In the genomic region with DNA sequence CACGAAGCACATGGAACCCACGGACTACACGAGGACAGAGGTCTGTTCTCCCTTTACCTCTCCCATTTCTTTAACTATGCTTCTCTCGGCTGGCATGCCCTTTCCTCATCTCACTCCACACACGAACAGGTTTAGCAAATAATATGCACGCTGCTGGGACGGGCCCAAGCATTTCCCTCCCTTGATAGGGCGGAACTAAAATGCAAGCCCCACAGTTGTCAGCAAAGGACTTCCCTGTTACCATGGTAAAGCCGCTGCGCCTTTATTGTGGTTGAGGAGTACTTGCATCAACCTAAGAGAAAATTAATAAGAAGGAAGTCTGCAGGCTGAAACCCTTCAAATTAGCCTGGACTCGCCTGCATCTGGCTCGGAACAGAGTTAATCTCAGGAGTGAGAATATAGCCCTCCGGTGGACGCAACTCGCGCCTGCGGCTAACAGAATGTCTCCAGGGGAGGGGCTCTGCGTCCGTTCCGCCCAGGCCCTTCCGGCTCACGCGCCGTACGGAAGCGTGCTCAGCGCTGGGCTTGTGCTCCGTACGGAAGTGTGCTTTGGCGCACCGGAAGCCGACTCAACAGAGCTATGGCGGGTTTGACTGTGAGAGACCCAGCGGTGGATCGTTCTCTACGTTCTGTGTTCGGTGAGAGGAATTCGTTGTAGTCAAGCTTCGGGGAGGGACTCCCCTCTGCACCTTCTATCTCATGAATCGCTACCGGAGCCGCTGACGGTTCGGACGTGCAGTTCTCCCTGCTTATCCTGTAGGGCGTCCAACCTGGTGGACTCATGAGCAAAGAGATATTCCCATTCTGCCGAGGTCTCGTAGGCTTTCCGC, we compare ENCODE assay signal across 8 cellular contexts. TPM values are rescaled to one million over a fixed set of nuclear protein-coding genes. Genes with fewer than 3 reads are reported as not detected.
DNase-seq lines count a peak whose midpoint lies in the region; TF ChIP-seq lines count a peak whose summit lies in the region.

A gene with protein sequence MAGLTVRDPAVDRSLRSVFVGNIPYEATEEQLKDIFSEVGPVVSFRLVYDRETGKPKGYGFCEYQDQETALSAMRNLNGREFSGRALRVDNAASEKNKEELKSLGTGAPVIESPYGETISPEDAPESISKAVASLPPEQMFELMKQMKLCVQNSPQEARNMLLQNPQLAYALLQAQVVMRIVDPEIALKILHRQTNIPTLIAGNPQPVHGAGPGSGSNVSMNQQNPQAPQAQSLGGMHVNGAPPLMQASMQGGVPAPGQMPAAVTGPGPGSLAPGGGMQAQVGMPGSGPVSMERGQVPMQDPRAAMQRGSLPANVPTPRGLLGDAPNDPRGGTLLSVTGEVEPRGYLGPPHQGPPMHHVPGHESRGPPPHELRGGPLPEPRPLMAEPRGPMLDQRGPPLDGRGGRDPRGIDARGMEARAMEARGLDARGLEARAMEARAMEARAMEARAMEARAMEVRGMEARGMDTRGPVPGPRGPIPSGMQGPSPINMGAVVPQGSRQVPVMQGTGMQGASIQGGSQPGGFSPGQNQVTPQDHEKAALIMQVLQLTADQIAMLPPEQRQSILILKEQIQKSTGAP (plus strand): TSS at position 555 of the 830 bp plus-strand sequence. CDS start 26 bp downstream, at position 581.

- H3K27me3 ChIP-seq in GM06990 (replicated peaks; ENCODE audit: control insufficient read depth, insufficient read depth, low read length): no peaks in the 10 kb centered on the region

- TF ChIP-seq CTCF in GM06990 (IDR thresholded peaks at IDR 0.05; ENCODE audit: insufficient read depth, low read length, poor library complexity, severe bottlenecking) (no peak), HFF-Myc (IDR thresholded peaks at IDR 0.05; ENCODE audit: low read depth, low read length, missing control alignments) (no peak)

- H3K4me3 ChIP-seq in GM06990 (replicated peaks; ENCODE audit: low read depth, low read length) (peak within 1 kb of the TSS; percentile 86), HFF-Myc (replicated peaks; ENCODE audit: low read depth, low read length) (peak within 1 kb of the TSS; percentile 74)

- H3K4me3 Mint-ChIP-seq in activated naive CD4-positive, alpha-beta T cell treated with anti-CD3 and anti-CD28 coated beads for 36 hours: peak within 1 kb of the TSS; percentile 90

- H3K27me3 Mint-ChIP-seq in activated naive CD4-positive, alpha-beta T cell treated with anti-CD3 and anti-CD28 coated beads for 36 hours (ENCODE audit: low read depth): no peaks in the 10 kb centered on the region

- H3K9me3 Mint-ChIP-seq in activated naive CD4-positive, alpha-beta T cell treated with anti-CD3 and anti-CD28 coated beads for 36 hours: no peaks in the 10 kb centered on the region

- H3K36me3 ChIP-seq in GM06990 (ENCODE audit: control insufficient read depth, insufficient read depth, low read length): no peaks in the 10 kb centered on the region; the same call in none of the 2 replicates

- peaks cover 11% of the 10 kb centered on the region for H3K4me1 Mint-ChIP-seq in activated naive CD4-positive, alpha-beta T cell treated with anti-CD3 and anti-CD28 coated beads for 36 hours (ENCODE audit: low read depth)

- H3K27ac ChIP-seq in temporal lobe (ENCODE audit: low read depth, low read length): no peak within 1 kb of the TSS

- peak within 1 kb of the TSS; percentile 95 for H3K27ac Mint-ChIP-seq in activated naive CD4-positive, alpha-beta T cell treated with anti-CD3 and anti-CD28 coated beads for 36 hours

- peak; percentile 87 for DNase-seq in GM06990 (ENCODE audit: extremely low read depth, insufficient read length)
- peak; percentile 54 for DNase-seq in HFF-Myc (ENCODE audit: extremely low read depth, low read depth)
- DNase-seq in MV-4-11 (lab: John Stamatoyannopoulos, UW): peak; percentile 88
- peak; percentile 82 for DNase-seq in SK-N-DZ (ENCODE audit: low spot score)
- DNase-seq in activated naive CD4-positive, alpha-beta T cell treated with anti-CD3 and anti-CD28 coated beads for 36 hours: peak; percentile 84
- DNase-seq in globus pallidus (ENCODE audit: low spot score): peak; percentile 78
- peak; percentile 66 for DNase-seq in occipital lobe (lab: John Stamatoyannopoulos, UW)

- peaks cover 13% of the 10 kb centered on the region for H3K36me3 Mint-ChIP-seq in activated naive CD4-positive, alpha-beta T cell treated with anti-CD3 and anti-CD28 coated beads for 36 hours (ENCODE audit: low read depth)

- CTCF ChIA-PET in activated naive CD4-positive, alpha-beta T cell treated with anti-CD3 and anti-CD28 coated beads for 36 hours (lab: Charles Lee): interaction anchor here (1.0 kb wide), 1 partner anchor 9 kb away, joined by 5 read pairs; no protein-coding TSS in a partner anchor

- intact Hi-C loops in activated naive CD4-positive, alpha-beta T cell treated with anti-CD3 and anti-CD28 coated beads for 36 hours (cut with micrococcal nuclease): loop anchor here (1.0 to 2.0 kb wide), 5 partner anchors 9 to 588 kb away; a partner anchor contains a TSS

RNA-seq across cellular contexts. Expression of the gene that starts here (rescaled TPM):
- polyA plus RNA-seq in SK-N-DZ (2014; cell fraction: cytosol; rRNA removed): 29.1 and 31.6 TPM in 2 replicates
- 29.0 and 31.8 TPM in 2 replicates for polyA plus RNA-seq in SK-N-DZ (2014; cell fraction: nucleus; rRNA removed)
- 10 to 100 TPM; 44.3 to 46.8 TPM for total RNA-seq in activated naive CD4-positive, alpha-beta T cell treated with anti-CD3 and anti-CD28 coated beads for 36 hours
- total RNA-seq in occipital lobe: 14.5 TPM
- 15.0 TPM for total RNA-seq in temporal lobe
